ENCODE assay signal across 8 cellular contexts in the genomic region with DNA sequence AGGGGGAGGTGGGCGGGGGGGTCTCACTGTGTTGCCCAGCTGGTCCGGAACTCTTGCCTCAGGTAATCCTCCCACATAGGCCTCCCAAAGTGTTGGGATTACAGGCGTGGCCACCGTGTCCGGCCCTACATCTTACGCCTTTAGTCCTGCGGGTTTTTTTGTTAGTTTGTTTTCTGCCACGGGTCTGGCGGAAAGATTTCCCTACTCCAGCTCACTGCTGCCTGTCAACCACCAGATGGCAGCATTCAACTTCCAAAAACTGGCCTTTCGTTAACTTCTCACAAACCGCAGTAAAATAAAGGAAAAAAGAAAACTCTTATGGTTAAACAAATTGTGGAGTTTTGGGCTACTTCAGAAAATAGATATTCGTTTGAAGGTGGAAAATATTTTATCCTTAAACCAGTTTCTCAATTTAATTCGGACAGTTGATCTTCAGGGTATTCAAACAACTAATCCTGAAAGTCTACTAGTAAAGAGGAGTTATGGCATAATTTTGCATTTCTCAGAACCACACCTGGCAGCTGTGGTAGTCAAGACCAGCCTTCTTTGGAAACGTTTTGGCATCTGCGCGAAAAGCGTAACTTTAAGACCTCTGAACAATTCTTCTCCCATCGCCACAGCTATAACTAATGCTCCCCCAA. TPM values are rescaled to one million over a fixed set of nuclear protein-coding genes. Genes with fewer than 3 reads are reported as not detected.
DNase-seq lines count a peak whose midpoint lies in the region; ATAC-seq, FAIRE-seq and TF ChIP-seq lines count a peak whose summit lies in the region.

No MANE protein-coding gene starts in this region.

- no peaks in the 10 kb centered on the region for H4K20me1 ChIP-seq in DOHH2 (ENCODE audit: control insufficient read depth, insufficient read depth, low read depth, low read length)

- H3K4me2 ChIP-seq in DOHH2 (ENCODE audit: low read length): no peak overlapping the region

- POLR2A ChIA-PET in Panc1 (lab: Charles Lee): no interaction called here

- no TSS peak for BruUV-seq in Panc1 (replicated peaks; lab: Mats Ljungman, UMichigan)

- H3K36me3 ChIP-seq in DOHH2 (ENCODE audit: control insufficient read depth, low read length) (no peaks in the 10 kb centered on the region), Panc1 (ENCODE audit: control insufficient read depth, insufficient read depth, low read length) (no peaks in the 10 kb centered on the region), mucosa of descending colon (ENCODE audit: low read depth) (no peaks in the 10 kb centered on the region)

- H3K27me3 ChIP-seq in DOHH2 (ENCODE audit: control insufficient read depth, low read length) (no peaks in the 10 kb centered on the region), Panc1 (ENCODE audit: control insufficient read depth, insufficient read depth, low read length) (no peaks in the 10 kb centered on the region)

- H3K9me3 ChIP-seq in DOHH2 (ENCODE audit: control insufficient read depth, insufficient read depth, low read length) (no peaks in the 10 kb centered on the region), Panc1 (ENCODE audit: control insufficient read depth, insufficient read depth, low read depth, low read length) (no peaks in the 10 kb centered on the region), mucosa of descending colon (no peaks in the 10 kb centered on the region)

- H3K4me3 ChIP-seq in DOHH2 (ENCODE audit: low read length) (no peak overlapping the region), Panc1 (ENCODE audit: low read depth in 2 of 2, low read length in 2 of 2) (no peak overlapping the region; a peak in 1 of 4 replicates), mucosa of descending colon (no peak overlapping the region)

- intact Hi-C loops in Panc1 (cut with micrococcal nuclease; ENCODE audit: unreplicated experiment) (loop anchor here (1.0 to 5.0 kb wide), 3 partner anchors 232 to 362 kb away; a partner anchor contains a TSS), mucosa of descending colon (cut with DNase I, micrococcal nuclease) (loop anchor here in 1 of 2 donors (5.0 kb wide), 1 partner anchor 312 kb away; no protein-coding TSS in a partner anchor)

- CTCF ChIA-PET in Panc1 (lab: Charles Lee): interaction anchor here (0.8 to 1.6 kb wide), 3 partner anchors 349 to 832 kb away, joined by 3 to 7 read pairs (median 5); no protein-coding TSS in a partner anchor

- DNase-seq in HT1080 (ENCODE audit: low read depth) (peak; percentile 61), Panc1 (ENCODE audit: low read depth, low spot score) (peak; percentile 42), mucosa of descending colon (peak in 1 of 3 donors; percentile 9)

- ATAC-seq in Panc1 (peak; percentile 85), mucosa of descending colon (peak; percentile 61), GM18907 (IDR thresholded peaks at IDR 0.05; ENCODE audit: unreplicated experiment) (no peak), HG03442 (IDR thresholded peaks at IDR 0.05; ENCODE audit: unreplicated experiment) (no peak)

- H3K4me1 ChIP-seq in DOHH2 (ENCODE audit: control insufficient read depth, low read length) (no peaks in the 10 kb centered on the region), Panc1 (ENCODE audit: control insufficient read depth, insufficient read depth, low read length) (no peaks in the 10 kb centered on the region), mucosa of descending colon (ENCODE audit: low read depth) (no peaks in the 10 kb centered on the region)

- FAIRE-seq in A204.1 (lab: Jason Lieb, UNC): peak; percentile 97
- peak; percentile 86 for FAIRE-seq in endometrium (lab: Jason Lieb, UNC)

- TF ChIP-seq CTCF in DOHH2 (IDR thresholded peaks at IDR 0.05; ENCODE audit: low read depth, low read length, poor library complexity, severe bottlenecking) (peak; percentile 56), Panc1 (IDR thresholded peaks at IDR 0.05) (peak; percentile 78), mucosa of descending colon (IDR thresholded peaks at IDR 0.05) (peak; percentile 40)

- no peaks in the 10 kb centered on the region for H3K79me2 ChIP-seq in DOHH2 (ENCODE audit: control insufficient read depth, low read length)

- H3K27ac ChIP-seq in DOHH2 (ENCODE audit: low read depth, low read length) (no peak overlapping the region), Panc1 (ENCODE audit: low read length) (no peak overlapping the region)

- H3F3A ChIP-seq in DOHH2 (ENCODE audit: control insufficient read depth, insufficient read depth): no peaks in the 10 kb centered on the region

- in situ Hi-C loops in Panc1 (cut with HindIII; ENCODE audit: low pct_unique_long_range_greater_than_20kb, low sequenced_read_pairs): no loop called here

- H3K9me2 ChIP-seq in DOHH2 (replicated peaks; ENCODE audit: control insufficient read depth, low read length): no peaks in the 10 kb centered on the region

RNA-seq across cellular contexts. Expression of a gene that starts 41.1 kb away (rescaled TPM):
- not detected in 2 replicates for total RNA-seq in HT1080 (2014; rRNA removed; shearing (Covaris generic))
- not detected in 2 replicates for polyA plus RNA-seq in HT1080 (2015; cell fraction: cytosol; rRNA removed)
- 0.08 TPM in 1 of 2 replicates, not detected in the other for polyA plus RNA-seq in HT1080 (2015; cell fraction: nucleus; rRNA removed)
- total RNA-seq in Panc1 (2021; ENCODE audit: unreplicated experiment) (not detected), mucosa of descending colon (not detected)
- polyA plus RNA-seq in Panc1 (2012; ENCODE audit: insufficient read length): not detected

Comparison
In these comparisons a context has a peak if more than half of its experiments do, and no peak if none do; other contexts are left out.
1. ATAC-seq: peak in Panc1 (single experiment) and mucosa of descending colon (single experiment); none in GM18907 (single experiment) and HG03442 (single experiment).
2. Peak in every context shown above with its lines, with median percentiles within 50 percentile points of each other: CTCF ChIP-seq.